In the genomic region with DNA sequence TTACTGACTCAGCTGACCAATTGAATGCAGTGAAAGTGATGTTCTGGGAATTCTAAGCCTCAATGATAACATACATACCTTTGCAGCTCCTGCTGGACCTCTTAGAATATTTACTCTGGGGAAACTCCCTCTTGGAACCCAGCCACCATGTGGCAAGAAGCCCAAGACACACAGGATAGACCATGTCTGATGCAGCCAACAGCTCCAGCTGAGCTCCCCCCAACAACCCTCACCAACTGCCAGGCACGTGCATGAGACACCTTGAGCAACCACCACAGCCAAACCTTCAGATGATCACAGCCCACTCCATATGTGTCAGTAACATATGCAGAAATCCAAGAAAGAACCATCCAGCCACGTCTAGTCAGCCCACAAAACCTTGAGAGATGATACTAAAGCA, we compare ENCODE assay signal across 17 cellular contexts. TPM values are rescaled to one million over a fixed set of nuclear protein-coding genes. Genes with fewer than 3 reads are reported as not detected.
DNase-seq lines count a peak whose midpoint lies in the region; ATAC-seq lines count a peak whose summit lies in the region.
"Had no signal": no experiment of that assay in that cellular context is flagged by ENCODE, and none has a peak within 500 bp of the region (broad histone marks: within the 10 kb centered on the region; RNA-seq: fewer than 3 reads in every experiment).

No MANE protein-coding gene starts in this region.

- no peak overlapping the region for H4K5ac ChIP-seq in mesendoderm (ENCODE audit: low read length)

- no peaks in the 10 kb centered on the region for H3K27me3 Mint-ChIP-seq in activated T-cell treated with anti-CD3 and anti-CD28 coated beads, Interleukin-2, amount 50 U/mL, for 24 hours
- no peaks in the 10 kb centered on the region for H3K27me3 Mint-ChIP-seq in activated CD4-positive, alpha-beta memory T cell treated with anti-CD3 and anti-CD28 coated beads for 36 hours
- peaks cover 0 to 1% (median 0%) of the 10 kb centered on the region in 3 donors for H3K27me3 Mint-ChIP-seq in immature natural killer cell (ENCODE audit: low read depth in 3 of 3)
- no peaks in the 10 kb centered on the region for H3K27me3 Mint-ChIP-seq in stimulated activated naive CD8-positive, alpha-beta T cell treated with anti-CD3 and anti-CD28 coated beads, Interleukin-15, amount 100 ng/mL, for 72 hours

- no peak for ATAC-seq in stimulated activated naive CD8-positive, alpha-beta T cell treated with anti-CD3 and anti-CD28 coated beads, Interleukin-15, amount 100 ng/mL, for 72 hours
- no peak for ATAC-seq in HG02623 (IDR thresholded peaks at IDR 0.05; ENCODE audit: unreplicated experiment)

- no peak overlapping the region for H3K23ac ChIP-seq in mesendoderm (ENCODE audit: low read length)

- H3K27me3 ChIP-seq in mesendoderm (ENCODE audit: insufficient read depth, low read length, poor library complexity) = no peaks in the 10 kb centered on the region

- H3K9ac ChIP-seq in mesendoderm (ENCODE audit: low read length) = no peak overlapping the region

- no peak overlapping the region for H4K8ac ChIP-seq in mesendoderm (ENCODE audit: low read depth, low read length)

- no CpG with 5 or more reads among the region's 2 CpGs for WGBS in mesendoderm (ENCODE audit: extremely low coverage, insufficient coverage, low lambda C conversion rate)

- no peak overlapping the region for H3K18ac ChIP-seq in mesendoderm (ENCODE audit: low read length)

- H3K36me3 Mint-ChIP-seq in activated T-cell treated with anti-CD3 and anti-CD28 coated beads, Interleukin-2, amount 50 U/mL, for 24 hours (ENCODE audit: low read depth) = no peaks in the 10 kb centered on the region
- H3K36me3 Mint-ChIP-seq in activated CD4-positive, alpha-beta memory T cell treated with anti-CD3 and anti-CD28 coated beads for 36 hours = peaks cover 3% of the 10 kb centered on the region
- H3K36me3 Mint-ChIP-seq in immature natural killer cell = no peaks in the 10 kb centered on the region

- H3K4me1 Mint-ChIP-seq in activated T-cell treated with anti-CD3 and anti-CD28 coated beads, Interleukin-2, amount 50 U/mL, for 24 hours (ENCODE audit: low read depth) = peaks cover 47% of the 10 kb centered on the region
- peaks cover 41% of the 10 kb centered on the region for H3K4me1 Mint-ChIP-seq in activated CD4-positive, alpha-beta memory T cell treated with anti-CD3 and anti-CD28 coated beads for 36 hours (ENCODE audit: low read depth)
- H3K4me1 Mint-ChIP-seq in immature natural killer cell = peaks cover 58 to 62% of the 10 kb centered on the region in 2 donors
- H3K4me1 Mint-ChIP-seq in stimulated activated naive CD8-positive, alpha-beta T cell treated with anti-CD3 and anti-CD28 coated beads, Interleukin-15, amount 100 ng/mL, for 72 hours = peaks cover 47% of the 10 kb centered on the region

- no peak overlapping the region for H3K4me3 Mint-ChIP-seq in activated T-cell treated with anti-CD3 and anti-CD28 coated beads, Interleukin-2, amount 50 U/mL, for 24 hours
- no peak overlapping the region for H3K4me3 Mint-ChIP-seq in activated CD4-positive, alpha-beta memory T cell treated with anti-CD3 and anti-CD28 coated beads for 36 hours
- peak overlapping the region in 3 of 5 donors; percentile 85 to 88 (median 85) for H3K4me3 Mint-ChIP-seq in immature natural killer cell
- H3K4me3 Mint-ChIP-seq in stimulated activated naive CD8-positive, alpha-beta T cell treated with anti-CD3 and anti-CD28 coated beads, Interleukin-15, amount 100 ng/mL, for 72 hours = peak overlapping the region; percentile 21 to 89

- POLR2A ChIA-PET in activated CD4-positive, alpha-beta memory T cell treated with anti-CD3 and anti-CD28 coated beads for 36 hours (lab: Charles Lee) = interaction anchor here (0.8 to 2.2 kb wide), 6 partner anchors 23 to 73 kb away, joined by 3 to 10 read pairs (median 3); no protein-coding TSS in a partner anchor

- CTCF ChIA-PET in activated CD4-positive, alpha-beta memory T cell treated with anti-CD3 and anti-CD28 coated beads for 36 hours (lab: Charles Lee) = interaction anchor here (1.1 to 3.1 kb wide), 5 partner anchors 40 to 223 kb away, joined by 3 to 17 read pairs (median 6); no protein-coding TSS in a partner anchor

- H3K79me2 ChIP-seq in mesendoderm (ENCODE audit: control insufficient read depth, insufficient read depth, low read length) = no peaks in the 10 kb centered on the region

- H3K79me1 ChIP-seq in mesendoderm (ENCODE audit: low read length) = peaks cover 12% of the 10 kb centered on the region

- H3K27ac Mint-ChIP-seq in activated T-cell treated with anti-CD3 and anti-CD28 coated beads, Interleukin-2, amount 50 U/mL, for 24 hours = peak overlapping the region; percentile 98
- H3K27ac Mint-ChIP-seq in activated CD4-positive, alpha-beta memory T cell treated with anti-CD3 and anti-CD28 coated beads for 36 hours = peak overlapping the region; percentile 94
- H3K27ac Mint-ChIP-seq in immature natural killer cell = peak overlapping the region; percentile 83 to 94 (median 87)
- peak overlapping the region; percentile 88 to 96 for H3K27ac Mint-ChIP-seq in stimulated activated naive CD8-positive, alpha-beta T cell treated with anti-CD3 and anti-CD28 coated beads, Interleukin-15, amount 100 ng/mL, for 72 hours

- peaks cover 9% of the 10 kb centered on the region for H3K4me1 ChIP-seq in mesendoderm (ENCODE audit: control insufficient read depth, low read depth, low read length)

- H3K4me2 ChIP-seq in mesendoderm (ENCODE audit: low read length) = no peak overlapping the region
- H3K4me2 ChIP-seq: smooth muscle cell had no signal

- no peak overlapping the region for H3K4me3 ChIP-seq in mesendoderm (ENCODE audit: low read length)
- H3K4me3 ChIP-seq: left ventricle myocardium inferior, smooth muscle cell, thoracic aorta had no signal

- DNase-seq in activated T-cell treated with anti-CD3 and anti-CD28 coated beads, Interleukin-2, amount 50 U/mL, for 24 hours = no peak
- DNase-seq in activated T-cell treated with anti-CD3 and anti-CD28 coated beads for 4 hours (no peak), immature natural killer cell (no peak), HT-29 (ENCODE audit: low spot score) (no peak), mesendoderm (no peak)
- peak; percentile 54 for DNase-seq in activated CD4-positive, alpha-beta memory T cell treated with anti-CD3 and anti-CD28 coated beads for 36 hours
- DNase-seq in stimulated activated naive CD8-positive, alpha-beta T cell treated with anti-CD3 and anti-CD28 coated beads, Interleukin-15, amount 100 ng/mL, for 72 hours = peak in 1 of 2 donors; percentile 10
- DNase-seq: ACHN; activated CD4-positive, alpha-beta T cell treated with anti-CD3 and anti-CD28 coated beads for 1 hour; erythroblast; hippocampal formation; left ventricle myocardium inferior; MV-4-11; NCI-H2171 had no signal

- H3K27ac ChIP-seq in mesendoderm (ENCODE audit: low read depth, low read length) = no peak overlapping the region
- H3K27ac ChIP-seq: left ventricle myocardium inferior had no signal

- no peaks in the 10 kb centered on the region for H3K36me3 ChIP-seq in mesendoderm (ENCODE audit: control insufficient read depth, insufficient read depth, low read length)
- H3K36me3 ChIP-seq: left ventricle myocardium inferior, thoracic aorta had no signal

- H2BK5ac ChIP-seq in mesendoderm (ENCODE audit: low read length) = no peak overlapping the region

- peaks cover 5% of the 10 kb centered on the region for H3K9me3 Mint-ChIP-seq in activated T-cell treated with anti-CD3 and anti-CD28 coated beads, Interleukin-2, amount 50 U/mL, for 24 hours
- peaks cover 4% of the 10 kb centered on the region for H3K9me3 Mint-ChIP-seq in activated CD4-positive, alpha-beta memory T cell treated with anti-CD3 and anti-CD28 coated beads for 36 hours
- no peaks in the 10 kb centered on the region for H3K9me3 Mint-ChIP-seq in immature natural killer cell
- peaks cover 7 to 12% of the 10 kb centered on the region in 2 donors for H3K9me3 Mint-ChIP-seq in stimulated activated naive CD8-positive, alpha-beta T cell treated with anti-CD3 and anti-CD28 coated beads, Interleukin-15, amount 100 ng/mL, for 72 hours

- H2BK15ac ChIP-seq in mesendoderm (replicated peaks; ENCODE audit: low read depth) = no peak overlapping the region

- intact Hi-C loops in activated CD4-positive, alpha-beta memory T cell treated with anti-CD3 and anti-CD28 coated beads for 36 hours (cut with micrococcal nuclease) = loop anchor here (1.0 to 5.0 kb wide), 6 partner anchors 22 to 144 kb away; a partner anchor contains a TSS

- H2AK5ac ChIP-seq in mesendoderm (ENCODE audit: low read length) = no peak overlapping the region

- H3K56ac ChIP-seq in mesendoderm (ENCODE audit: low read length) = no peak overlapping the region

- no peak overlapping the region for H2BK120ac ChIP-seq in mesendoderm (ENCODE audit: low read depth, low read length)

- no peak overlapping the region for H3K4ac ChIP-seq in mesendoderm (ENCODE audit: low read depth, low read length)

RNA-seq across cellular contexts. Expression of a gene that starts 53.0 kb away (rescaled TPM):
- 1 to 10 TPM; 6.2 to 6.8 TPM for total RNA-seq in activated CD4-positive, alpha-beta memory T cell treated with anti-CD3 and anti-CD28 coated beads for 36 hours
- polyA plus RNA-seq in immature natural killer cell = 1 to 10 TPM in 2 of 3 donors, under 1 TPM in 1; 0.79 to 6.2 (median 3.3) TPM
- total RNA-seq in HT-29 (2014; rRNA removed; shearing (Covaris generic)) = 0.10 and 0.38 TPM in 2 replicates
- 7.2 TPM for polyA plus RNA-seq in mesendoderm (2013, experiment 1 of 2)
- polyA plus RNA-seq in mesendoderm (2013, experiment 2 of 2) = 6.8 TPM

Comparison
In these comparisons a context has a peak if more than half of its experiments do, and no peak if none do; other contexts are left out.
1. H3K4me3 Mint-ChIP-seq: peak in immature natural killer cell (3 of 5) and stimulated activated naive CD8-positive, alpha-beta T cell treated with anti-CD3 and anti-CD28 coated beads, Interleukin-15, amount 100 ng/mL, for 72 hours (2 of 2); none in activated T-cell treated with anti-CD3 and anti-CD28 coated beads, Interleukin-2, amount 50 U/mL, for 24 hours (single experiment) and activated CD4-positive, alpha-beta memory T cell treated with anti-CD3 and anti-CD28 coated beads for 36 hours (single experiment).
2. Peak in every context shown above with its lines, with median percentiles within 50 percentile points of each other: H3K27ac Mint-ChIP-seq.